1 cellular context compared by ENCODE assay signal in the genomic region with DNA sequence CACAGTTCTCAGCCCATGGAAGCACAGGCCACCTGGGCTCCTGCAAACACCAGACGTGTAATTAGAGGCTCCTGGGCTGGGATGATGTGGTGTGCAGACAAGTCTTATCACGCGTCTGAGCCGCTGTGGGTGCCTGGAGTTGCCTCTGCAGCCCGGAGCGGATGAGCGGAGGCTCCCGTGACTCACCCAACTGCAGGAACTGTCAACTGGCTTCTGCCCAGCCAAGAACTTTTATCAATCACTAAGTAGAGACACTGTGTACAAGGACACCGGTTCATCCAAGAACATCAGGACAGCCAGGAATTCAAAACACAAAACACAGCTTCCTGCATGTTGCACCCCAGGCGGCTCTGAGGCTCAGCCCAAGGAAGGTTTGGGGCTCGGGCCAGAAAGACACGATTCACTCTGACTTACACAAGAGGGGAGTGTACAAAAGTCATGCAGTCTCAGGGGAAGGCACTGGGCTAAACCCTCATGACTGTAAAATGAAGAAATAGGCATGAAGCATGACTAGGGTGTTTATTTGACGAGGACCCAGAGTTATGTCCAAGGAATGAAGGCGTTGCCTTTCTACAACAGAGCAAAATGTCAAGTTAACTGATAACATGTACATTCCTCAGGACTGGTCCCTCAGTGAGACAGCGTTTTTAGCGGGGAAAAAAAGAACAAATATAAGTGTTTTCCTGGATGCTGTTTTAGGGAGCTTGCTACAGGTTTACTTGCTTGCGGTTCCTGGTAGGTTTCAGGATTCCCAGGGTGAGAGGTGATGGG.
TF ChIP-seq lines count a peak whose summit lies in the region.

No MANE protein-coding gene starts in this region.

TF ChIP-seq in K562, 482 proteins besides CTCF, POLR2A, EP300 and RAD21 (continued from another document and continues in another):
- TF ChIP-seq HDAC1 (IDR thresholded peaks at IDR 0.05) (peak in 1 of 2 experiments; percentile 86; a peak in 2 of 4 replicates), ZNF197 (CRISPR knock-in tag; IDR thresholded peaks at IDR 0.05; ENCODE audit: low read depth) (no peak), LEF1 (IDR thresholded peaks at IDR 0.05) (peak; percentile 67), ZNF584 (CRISPR knock-in tag; IDR thresholded peaks at IDR 0.05; ENCODE audit: low read depth) (peak; percentile 90), LCOR (CRISPR knock-in tag; IDR thresholded peaks at IDR 0.05) (0 out of 2 replicates have a peak, but pooled peaks have one; percentile 60), ZC3H11A (IDR thresholded peaks at IDR 0.05; ENCODE audit: low read depth, low read length) (0 out of 2 replicates have a peak, but pooled peaks have one; percentile 44), GABPB1 (CRISPR knock-in tag; IDR thresholded peaks at IDR 0.05) (peak; percentile 71; the same call in 1 of the 2 replicates), ETV1 (tag; conservative IDR thresholded peaks at IDR 0.05; ENCODE audit: low read depth) (peak; percentile 60), TEAD4 (IDR thresholded peaks at IDR 0.05; ENCODE audit: low read length) (peak; percentile 96), TEAD4 (CRISPR knock-in tag; IDR thresholded peaks at IDR 0.05; ENCODE audit: borderline replicate concordance) (no peak), DMBX1 (CRISPR knock-in tag; IDR thresholded peaks at IDR 0.05; ENCODE audit: borderline replicate concordance) (peak; percentile 92), SRSF9 (IDR thresholded peaks at IDR 0.05; ENCODE audit: borderline replicate concordance, low read depth, low read length) (no peak), ZNF408 (CRISPR knock-in tag; IDR thresholded peaks at IDR 0.05; ENCODE audit: low read depth) (no peak), POLR3A (IDR thresholded peaks at IDR 0.05; ENCODE audit: borderline replicate concordance, extremely low read depth, insufficient read depth, insufficient read length) (no peak), TAF9B (IDR thresholded peaks at IDR 0.05; ENCODE audit: partially characterized antibody) (peak; percentile 76), XRCC4 (IDR thresholded peaks at IDR 0.05; ENCODE audit: extremely low read depth, insufficient read depth, insufficient read length) (no peak), ATF1 (CRISPR knock-in tag; IDR thresholded peaks at IDR 0.05) (no peak), ATF1 (tag; IDR thresholded peaks at IDR 0.05) (peak; percentile 77), FOXM1 (IDR thresholded peaks at IDR 0.05; ENCODE audit: low read depth) (peak; percentile 57; the same call in 1 of the 2 replicates), FOXM1 (CRISPR knock-in tag; IDR thresholded peaks at IDR 0.05; ENCODE audit: low read depth) (no peak), EGR1 (conservative IDR thresholded peaks at IDR 0.05) (no peak; the same call in 1 of the 2 replicates), CBX5 (IDR thresholded peaks at IDR 0.05; ENCODE audit: borderline replicate concordance, low read depth) (no peak), NFE2 (IDR thresholded peaks at IDR 0.05; ENCODE audit: low read depth) (peak; percentile 84), MYNN (IDR thresholded peaks at IDR 0.05) (peak; percentile 85), MYNN (CRISPR knock-in tag; IDR thresholded peaks at IDR 0.05) (no peak), ARNT (IDR thresholded peaks at IDR 0.05) (peak in 1 of 2 experiments; percentile 80; a peak in 1 of 4 replicates), ETV6 (IDR thresholded peaks at IDR 0.05; ENCODE audit: borderline replicate concordance in 1 of 2, low read depth in 2 of 2, low read length in 1 of 2) (0 out of 4 replicates have a peak, but pooled peaks of 1 of the 2 experiments have one; percentile 26), ETV6 (CRISPR knock-in tag; IDR thresholded peaks at IDR 0.05; ENCODE audit: borderline replicate concordance) (no peak), YY1 (IDR thresholded peaks at IDR 0.05; ENCODE audit: borderline replicate concordance in 1 of 3, control insufficient read depth in 1 of 3, extremely low read depth in 1 of 3, insufficient read depth in 3 of 3, insufficient read length in 1 of 3, insufficient replicate concordance in 2 of 3, low read depth in 1 of 3, low read length in 2 of 3) (peak in 2 of 3 experiments; percentile 44 to 47), ETV5 (CRISPR knock-in tag; IDR thresholded peaks at IDR 0.05; ENCODE audit: low read depth) (peak; percentile 92), GTF2A2 (tag; IDR thresholded peaks at IDR 0.05) (no peak), ZNF384 (IDR thresholded peaks at IDR 0.05; ENCODE audit: low read depth, low read length) (peak; percentile 15; the same call in 1 of the 2 replicates), MEF2D (tag; conservative IDR thresholded peaks at IDR 0.05; ENCODE audit: low read depth) (no peak; the same call in 1 of the 2 replicates), SRF (CRISPR knock-in tag; IDR thresholded peaks at IDR 0.05) (no peak), ZNF263 (CRISPR knock-in tag; IDR thresholded peaks at IDR 0.05; ENCODE audit: borderline replicate concordance) (peak; percentile 62; the same call in 1 of the 2 replicates), POLR2AphosphoS2 (IDR thresholded peaks at IDR 0.05; ENCODE audit: low read length) (no peak), CREB1 (IDR thresholded peaks at IDR 0.05) (peak; percentile 75), CREB1 (CRISPR knock-in tag; IDR thresholded peaks at IDR 0.05) (peak; percentile 41; the same call in 1 of the 2 replicates), HDAC3 (IDR thresholded peaks at IDR 0.05; ENCODE audit: borderline replicate concordance, partially characterized antibody) (peak; percentile 91), SRSF1 (IDR thresholded peaks at IDR 0.05; ENCODE audit: low read depth, low read length) (no peak), HCFC1 (IDR thresholded peaks at IDR 0.05; ENCODE audit: low read depth, low read length) (peak; percentile 8; the same call in 1 of the 2 replicates), GATAD2B (IDR thresholded peaks at IDR 0.05; ENCODE audit: borderline replicate concordance) (peak; percentile 62; the same call in 1 of the 2 replicates), DPF2 (IDR thresholded peaks at IDR 0.05) (peak; percentile 93), NR1H2 (CRISPR knock-in tag; IDR thresholded peaks at IDR 0.05) (no peak), HMGN3 (IDR thresholded peaks at IDR 0.05; ENCODE audit: borderline replicate concordance, extremely low read depth, insufficient read length, low read depth, low read length) (peak; percentile 93), GTF2E2 (tag; IDR thresholded peaks at IDR 0.05) (peak; percentile 73; the same call in 1 of the 2 replicates), RCOR1 (IDR thresholded peaks at IDR 0.05; ENCODE audit: borderline replicate concordance in 1 of 2, low read depth in 2 of 2, low read length in 2 of 2) (peak; percentile 40 to 97; a peak in 2 of 4 replicates), CEBPB (tag; IDR thresholded peaks at IDR 0.05) (peak; percentile 89)
- TF ChIP-seq, protein P1, sequence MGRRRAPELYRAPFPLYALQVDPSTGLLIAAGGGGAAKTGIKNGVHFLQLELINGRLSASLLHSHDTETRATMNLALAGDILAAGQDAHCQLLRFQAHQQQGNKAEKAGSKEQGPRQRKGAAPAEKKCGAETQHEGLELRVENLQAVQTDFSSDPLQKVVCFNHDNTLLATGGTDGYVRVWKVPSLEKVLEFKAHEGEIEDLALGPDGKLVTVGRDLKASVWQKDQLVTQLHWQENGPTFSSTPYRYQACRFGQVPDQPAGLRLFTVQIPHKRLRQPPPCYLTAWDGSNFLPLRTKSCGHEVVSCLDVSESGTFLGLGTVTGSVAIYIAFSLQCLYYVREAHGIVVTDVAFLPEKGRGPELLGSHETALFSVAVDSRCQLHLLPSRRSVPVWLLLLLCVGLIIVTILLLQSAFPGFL (CRISPR knock-in tag; IDR thresholded peaks at IDR 0.05): no peak
- TF ChIP-seq, protein P2, sequence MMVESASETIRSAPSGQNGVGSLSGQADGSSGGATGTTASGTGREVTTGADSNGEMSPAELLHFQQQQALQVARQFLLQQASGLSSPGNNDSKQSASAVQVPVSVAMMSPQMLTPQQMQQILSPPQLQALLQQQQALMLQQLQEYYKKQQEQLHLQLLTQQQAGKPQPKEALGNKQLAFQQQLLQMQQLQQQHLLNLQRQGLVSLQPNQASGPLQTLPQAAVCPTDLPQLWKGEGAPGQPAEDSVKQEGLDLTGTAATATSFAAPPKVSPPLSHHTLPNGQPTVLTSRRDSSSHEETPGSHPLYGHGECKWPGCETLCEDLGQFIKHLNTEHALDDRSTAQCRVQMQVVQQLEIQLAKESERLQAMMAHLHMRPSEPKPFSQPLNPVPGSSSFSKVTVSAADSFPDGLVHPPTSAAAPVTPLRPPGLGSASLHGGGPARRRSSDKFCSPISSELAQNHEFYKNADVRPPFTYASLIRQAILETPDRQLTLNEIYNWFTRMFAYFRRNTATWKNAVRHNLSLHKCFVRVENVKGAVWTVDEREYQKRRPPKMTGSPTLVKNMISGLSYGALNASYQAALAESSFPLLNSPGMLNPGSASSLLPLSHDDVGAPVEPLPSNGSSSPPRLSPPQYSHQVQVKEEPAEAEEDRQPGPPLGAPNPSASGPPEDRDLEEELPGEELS (CRISPR knock-in tag; IDR thresholded peaks at IDR 0.05; ENCODE audit: borderline replicate concordance): peak; percentile 18; the same call in 1 of the 2 replicates
- TF ChIP-seq, protein P3, sequence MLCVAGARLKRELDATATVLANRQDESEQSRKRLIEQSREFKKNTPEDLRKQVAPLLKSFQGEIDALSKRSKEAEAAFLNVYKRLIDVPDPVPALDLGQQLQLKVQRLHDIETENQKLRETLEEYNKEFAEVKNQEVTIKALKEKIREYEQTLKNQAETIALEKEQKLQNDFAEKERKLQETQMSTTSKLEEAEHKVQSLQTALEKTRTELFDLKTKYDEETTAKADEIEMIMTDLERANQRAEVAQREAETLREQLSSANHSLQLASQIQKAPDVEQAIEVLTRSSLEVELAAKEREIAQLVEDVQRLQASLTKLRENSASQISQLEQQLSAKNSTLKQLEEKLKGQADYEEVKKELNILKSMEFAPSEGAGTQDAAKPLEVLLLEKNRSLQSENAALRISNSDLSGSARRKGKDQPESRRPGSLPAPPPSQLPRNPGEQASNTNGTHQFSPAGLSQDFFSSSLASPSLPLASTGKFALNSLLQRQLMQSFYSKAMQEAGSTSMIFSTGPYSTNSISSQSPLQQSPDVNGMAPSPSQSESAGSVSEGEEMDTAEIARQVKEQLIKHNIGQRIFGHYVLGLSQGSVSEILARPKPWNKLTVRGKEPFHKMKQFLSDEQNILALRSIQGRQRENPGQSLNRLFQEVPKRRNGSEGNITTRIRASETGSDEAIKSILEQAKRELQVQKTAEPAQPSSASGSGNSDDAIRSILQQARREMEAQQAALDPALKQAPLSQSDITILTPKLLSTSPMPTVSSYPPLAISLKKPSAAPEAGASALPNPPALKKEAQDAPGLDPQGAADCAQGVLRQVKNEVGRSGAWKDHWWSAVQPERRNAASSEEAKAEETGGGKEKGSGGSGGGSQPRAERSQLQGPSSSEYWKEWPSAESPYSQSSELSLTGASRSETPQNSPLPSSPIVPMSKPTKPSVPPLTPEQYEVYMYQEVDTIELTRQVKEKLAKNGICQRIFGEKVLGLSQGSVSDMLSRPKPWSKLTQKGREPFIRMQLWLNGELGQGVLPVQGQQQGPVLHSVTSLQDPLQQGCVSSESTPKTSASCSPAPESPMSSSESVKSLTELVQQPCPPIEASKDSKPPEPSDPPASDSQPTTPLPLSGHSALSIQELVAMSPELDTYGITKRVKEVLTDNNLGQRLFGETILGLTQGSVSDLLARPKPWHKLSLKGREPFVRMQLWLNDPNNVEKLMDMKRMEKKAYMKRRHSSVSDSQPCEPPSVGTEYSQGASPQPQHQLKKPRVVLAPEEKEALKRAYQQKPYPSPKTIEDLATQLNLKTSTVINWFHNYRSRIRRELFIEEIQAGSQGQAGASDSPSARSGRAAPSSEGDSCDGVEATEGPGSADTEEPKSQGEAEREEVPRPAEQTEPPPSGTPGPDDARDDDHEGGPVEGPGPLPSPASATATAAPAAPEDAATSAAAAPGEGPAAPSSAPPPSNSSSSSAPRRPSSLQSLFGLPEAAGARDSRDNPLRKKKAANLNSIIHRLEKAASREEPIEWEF (CRISPR knock-in tag; IDR thresholded peaks at IDR 0.05): no peak
- TF ChIP-seq, protein P4, sequence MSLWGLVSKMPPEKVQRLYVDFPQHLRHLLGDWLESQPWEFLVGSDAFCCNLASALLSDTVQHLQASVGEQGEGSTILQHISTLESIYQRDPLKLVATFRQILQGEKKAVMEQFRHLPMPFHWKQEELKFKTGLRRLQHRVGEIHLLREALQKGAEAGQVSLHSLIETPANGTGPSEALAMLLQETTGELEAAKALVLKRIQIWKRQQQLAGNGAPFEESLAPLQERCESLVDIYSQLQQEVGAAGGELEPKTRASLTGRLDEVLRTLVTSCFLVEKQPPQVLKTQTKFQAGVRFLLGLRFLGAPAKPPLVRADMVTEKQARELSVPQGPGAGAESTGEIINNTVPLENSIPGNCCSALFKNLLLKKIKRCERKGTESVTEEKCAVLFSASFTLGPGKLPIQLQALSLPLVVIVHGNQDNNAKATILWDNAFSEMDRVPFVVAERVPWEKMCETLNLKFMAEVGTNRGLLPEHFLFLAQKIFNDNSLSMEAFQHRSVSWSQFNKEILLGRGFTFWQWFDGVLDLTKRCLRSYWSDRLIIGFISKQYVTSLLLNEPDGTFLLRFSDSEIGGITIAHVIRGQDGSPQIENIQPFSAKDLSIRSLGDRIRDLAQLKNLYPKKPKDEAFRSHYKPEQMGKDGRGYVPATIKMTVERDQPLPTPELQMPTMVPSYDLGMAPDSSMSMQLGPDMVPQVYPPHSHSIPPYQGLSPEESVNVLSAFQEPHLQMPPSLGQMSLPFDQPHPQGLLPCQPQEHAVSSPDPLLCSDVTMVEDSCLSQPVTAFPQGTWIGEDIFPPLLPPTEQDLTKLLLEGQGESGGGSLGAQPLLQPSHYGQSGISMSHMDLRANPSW (CRISPR knock-in tag; IDR thresholded peaks at IDR 0.05): peak; percentile 94; the same call in 1 of the 2 replicates
- TF ChIP-seq, protein P5, sequence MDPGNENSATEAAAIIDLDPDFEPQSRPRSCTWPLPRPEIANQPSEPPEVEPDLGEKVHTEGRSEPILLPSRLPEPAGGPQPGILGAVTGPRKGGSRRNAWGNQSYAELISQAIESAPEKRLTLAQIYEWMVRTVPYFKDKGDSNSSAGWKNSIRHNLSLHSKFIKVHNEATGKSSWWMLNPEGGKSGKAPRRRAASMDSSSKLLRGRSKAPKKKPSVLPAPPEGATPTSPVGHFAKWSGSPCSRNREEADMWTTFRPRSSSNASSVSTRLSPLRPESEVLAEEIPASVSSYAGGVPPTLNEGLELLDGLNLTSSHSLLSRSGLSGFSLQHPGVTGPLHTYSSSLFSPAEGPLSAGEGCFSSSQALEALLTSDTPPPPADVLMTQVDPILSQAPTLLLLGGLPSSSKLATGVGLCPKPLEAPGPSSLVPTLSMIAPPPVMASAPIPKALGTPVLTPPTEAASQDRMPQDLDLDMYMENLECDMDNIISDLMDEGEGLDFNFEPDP (CRISPR knock-in tag; IDR thresholded peaks at IDR 0.05): no peak
- TF ChIP-seq, protein P6, sequence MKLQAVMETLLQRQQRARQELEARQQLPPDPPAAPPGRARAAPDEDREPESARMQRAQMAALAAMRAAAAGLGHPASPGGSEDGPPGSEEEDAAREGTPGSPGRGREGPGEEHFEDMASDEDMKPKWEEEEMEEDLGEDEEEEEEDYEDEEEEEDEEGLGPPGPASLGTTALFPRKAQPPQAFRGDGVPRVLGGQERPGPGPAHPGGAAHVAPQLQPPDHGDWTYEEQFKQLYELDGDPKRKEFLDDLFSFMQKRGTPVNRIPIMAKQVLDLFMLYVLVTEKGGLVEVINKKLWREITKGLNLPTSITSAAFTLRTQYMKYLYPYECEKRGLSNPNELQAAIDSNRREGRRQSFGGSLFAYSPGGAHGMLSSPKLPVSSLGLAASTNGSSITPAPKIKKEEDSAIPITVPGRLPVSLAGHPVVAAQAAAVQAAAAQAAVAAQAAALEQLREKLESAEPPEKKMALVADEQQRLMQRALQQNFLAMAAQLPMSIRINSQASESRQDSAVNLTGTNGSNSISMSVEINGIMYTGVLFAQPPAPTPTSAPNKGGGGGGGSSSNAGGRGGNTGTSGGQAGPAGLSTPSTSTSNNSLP (IDR thresholded peaks at IDR 0.05; ENCODE audit: borderline replicate concordance, low read depth, low read length): 0 out of 2 replicates have a peak, but pooled peaks have one; percentile 18
